Comparison of ENCODE assay signal across 8 cellular contexts in the genomic region with DNA sequence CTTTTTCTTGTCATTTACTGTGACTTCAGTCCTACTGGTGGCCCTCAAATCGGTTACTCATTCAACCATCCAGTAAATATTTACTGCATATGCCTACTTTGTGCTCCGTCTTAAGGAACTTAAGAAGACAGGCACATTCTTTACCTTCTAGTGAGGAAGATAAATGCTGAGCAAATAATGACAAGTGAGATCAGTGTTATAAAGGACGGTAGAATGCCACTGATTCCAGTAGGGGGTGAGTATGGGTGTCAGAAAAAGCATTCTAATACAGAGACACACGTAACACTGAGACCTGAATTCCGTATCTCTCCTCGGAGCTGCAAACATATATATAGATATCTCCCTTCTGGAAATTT. TPM values are rescaled to one million over a fixed set of nuclear protein-coding genes. Genes with fewer than 3 reads are reported as not detected.
A peak's percentile ranks its signal among the peaks of the same experiment; 100 is the strongest.
DNase-seq lines count a peak whose midpoint lies in the region; ATAC-seq and TF ChIP-seq lines count a peak whose summit lies in the region.

No MANE protein-coding gene starts in this region.

- no peak overlapping the region for H3K9ac ChIP-seq in HUES64 (ENCODE audit: low read depth, low read length)

- DNase-seq in BE2C = no peak
- no peak for DNase-seq in brain microvascular endothelial cell
- no peak for DNase-seq in COLO668 (lab: John Stamatoyannopoulos, UW; ENCODE audit: unreplicated experiment)
- no peak for DNase-seq in putamen (ENCODE audit: low spot score)
- no peak for DNase-seq in GM19240 (ENCODE audit: insufficient read length, low spot score)

- no peak for TF ChIP-seq CTCF in BE2C (IDR thresholded peaks at IDR 0.05; ENCODE audit: low read depth, low read length)
- no peak for TF ChIP-seq CTCF in brain microvascular endothelial cell (IDR thresholded peaks at IDR 0.05; ENCODE audit: low read depth, low read length, missing control alignments)

- in situ Hi-C loops in brain microvascular endothelial cell (cut with HindIII; ENCODE audit: low pct_ligation_motif_present, low sequenced_read_pairs) = no loop called here

- H3K27me3 ChIP-seq in BE2C (no peaks in the 10 kb centered on the region), HUES64 (ENCODE audit: insufficient read depth, low read length) (peaks cover 10% of the 10 kb centered on the region; the same call in 1 of the 2 replicates), brain microvascular endothelial cell (replicated peaks) (no peaks in the 10 kb centered on the region), muscle layer of duodenum (ENCODE audit: low read depth, low read length) (no peaks in the 10 kb centered on the region)

- H3K9me3 ChIP-seq in BE2C = no peaks in the 10 kb centered on the region
- no peaks in the 10 kb centered on the region for H3K9me3 ChIP-seq in HUES64 (ENCODE audit: insufficient read depth, low read depth, low read length)
- no peaks in the 10 kb centered on the region for H3K9me3 ChIP-seq in muscle layer of duodenum (ENCODE audit: control insufficient read depth in 1 of 2, low read length in 2 of 2)

- 69% methylated on average over 6 of the region's 6 CpGs for WGBS in HUES64

- H3K4me1 ChIP-seq in BE2C (no peaks in the 10 kb centered on the region; the same call in 1 of the 2 replicates), HUES64 (ENCODE audit: insufficient read depth, low read length) (peaks cover 14% of the 10 kb centered on the region), muscle layer of duodenum (ENCODE audit: control insufficient read depth in 1 of 2, insufficient read depth in 2 of 2, low read length in 2 of 2) (peaks cover 13 to 30% of the 10 kb centered on the region in 2 donors)

- ATAC-seq in GM21576 (IDR thresholded peaks at IDR 0.05; ENCODE audit: unreplicated experiment) = no peak

- H3K27ac ChIP-seq in HUES64 (ENCODE audit: low read depth, low read length) = no peak overlapping the region
- H3K27ac ChIP-seq in brain microvascular endothelial cell = no peak overlapping the region
- peak overlapping the region; percentile 100 for H3K27ac ChIP-seq in muscle layer of duodenum (ENCODE audit: low read length)

- H3K36me3 ChIP-seq in BE2C (peaks cover 18% of the 10 kb centered on the region), HUES64 (ENCODE audit: insufficient read depth, low read length) (peaks cover 31% of the 10 kb centered on the region), brain microvascular endothelial cell (replicated peaks) (peaks cover 16% of the 10 kb centered on the region), muscle layer of duodenum (ENCODE audit: control insufficient read depth in 1 of 2, insufficient read depth in 2 of 2, low read length in 2 of 2) (peaks cover 14 to 24% of the 10 kb centered on the region in 2 donors)

- H3K4me3 ChIP-seq in BE2C (ENCODE audit: low read depth, low read length) (peak overlapping the region; percentile 97), HUES64 (ENCODE audit: low read length) (peak overlapping the region; percentile 72), brain microvascular endothelial cell (ENCODE audit: low read depth, low read length) (peak overlapping the region; percentile 85), muscle layer of duodenum (ENCODE audit: low read depth in 1 of 2, low read length in 2 of 2) (peak overlapping the region; percentile 88 to 99)

RNA-seq across cellular contexts. Expression of a gene that starts 1.6 kb away (rescaled TPM):
- polyA plus RNA-seq in BE2C (2012; ENCODE audit: insufficient read depth, insufficient read length, low read depth) = 2.2 TPM
- 3.4 TPM for polyA plus RNA-seq in HUES64 (2013, experiment 1 of 2)
- polyA plus RNA-seq in HUES64 (2013, experiment 2 of 2) = 2.8 TPM

RNA-seq across cellular contexts. Expression of a gene that starts 38.2 kb away (rescaled TPM):
- 78.5 TPM for polyA plus RNA-seq in BE2C (2012; ENCODE audit: insufficient read depth, insufficient read length, low read depth)
- 31.5 TPM for polyA plus RNA-seq in HUES64 (2013, experiment 1 of 2)
- 30.2 TPM for polyA plus RNA-seq in HUES64 (2013, experiment 2 of 2)
